Comparison of ENCODE assay signal across 8 cellular contexts in the genomic region with DNA sequence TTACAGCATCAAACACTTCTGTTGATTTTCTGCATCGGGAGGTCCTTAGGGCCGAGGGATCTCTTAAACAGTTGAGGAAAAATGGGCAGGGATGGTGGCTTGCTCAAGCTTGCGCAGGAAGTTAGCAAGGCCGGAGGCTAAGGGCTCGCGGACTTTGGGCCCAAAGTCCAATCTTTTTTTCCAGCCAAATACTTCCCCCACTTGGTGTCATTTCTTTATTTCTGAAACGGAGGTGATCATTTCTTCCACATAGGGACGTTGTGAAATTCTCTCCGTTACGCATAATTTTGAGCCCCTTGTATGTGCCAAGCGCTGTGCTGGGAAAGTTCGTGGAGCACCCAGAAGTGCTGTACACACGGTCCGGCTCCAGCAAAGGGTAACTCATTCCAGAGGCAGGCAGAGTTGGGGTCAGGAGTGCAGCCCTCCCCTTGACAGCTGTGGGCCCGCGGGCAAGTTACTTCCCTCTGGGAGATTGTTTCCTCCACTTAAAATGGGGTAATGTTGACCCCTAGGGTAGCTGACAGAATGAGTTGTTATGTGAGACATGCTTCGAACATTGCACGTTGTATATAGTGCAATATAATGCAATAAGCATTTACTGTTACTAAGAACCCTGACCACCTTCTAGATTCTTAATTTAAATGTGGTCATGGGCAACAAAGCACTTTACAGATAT. TPM values are rescaled to one million over a fixed set of nuclear protein-coding genes. Genes with fewer than 3 reads are reported as not detected.
DNase-seq lines count a peak whose midpoint lies in the region; TF ChIP-seq lines count a peak whose summit lies in the region.

No MANE protein-coding gene starts in this region.

- TF ChIP-seq CTCF in NB4 (IDR thresholded peaks at IDR 0.05; ENCODE audit: low read depth, low read length) (no peak), nephron progenitor cell (IDR thresholded peaks at IDR 0.05) (no peak)

- H3K4me3 ChIP-seq in NB4 (ENCODE audit: low read depth, low read length), result peak overlapping the region; percentile 81
- H3K4me3 ChIP-seq in ectodermal cell (ENCODE audit: insufficient read depth, low read depth, low read length), result peak overlapping the region; percentile 90

- peak overlapping the region; percentile 66 for H3K27ac Mint-ChIP-seq in nephron progenitor cell

- H3K9me3 ChIP-seq in ectodermal cell (ENCODE audit: control insufficient read depth, low read length), result no peaks in the 10 kb centered on the region

- DNase-seq in ELR (ENCODE audit: low read depth), result peak; percentile 53
- DNase-seq in NB4 (ENCODE audit: low read depth), result peak; percentile 67
- no peak for DNase-seq in nephron progenitor cell
- DNase-seq in NK-92 treated with Interleukin-12 subunit alpha and Interleukin-12 subunit beta, amount 100 ng/mL, for 24 hours (lab: John Stamatoyannopoulos, UW), result no peak
- no peak for DNase-seq in D341Med (ENCODE audit: low spot score)
- no peak for DNase-seq in NCI-H2081 (lab: John Stamatoyannopoulos, UW)
- no peak for DNase-seq in germinal center (ENCODE audit: low spot score)

- H3K27ac ChIP-seq in ectodermal cell (ENCODE audit: insufficient read depth, low read depth, low read length, poor library complexity, severe bottlenecking), result no peak overlapping the region

- peaks cover 32% of the 10 kb centered on the region for H3K36me3 Mint-ChIP-seq in nephron progenitor cell (ENCODE audit: low read depth)

- H3K27me3 Mint-ChIP-seq in nephron progenitor cell (ENCODE audit: low read depth, poor library complexity), result peaks cover 8% of the 10 kb centered on the region

- no peaks in the 10 kb centered on the region for H3K9me3 Mint-ChIP-seq in nephron progenitor cell

- no peaks in the 10 kb centered on the region for H3K27me3 ChIP-seq in ectodermal cell (ENCODE audit: control insufficient read depth, insufficient read depth, low read length, poor library complexity, severe bottlenecking)

- peaks cover 55% of the 10 kb centered on the region for H3K4me1 Mint-ChIP-seq in nephron progenitor cell

- WGBS in ectodermal cell, 2 experiments, result 34 to 39% methylated on average over 16 to 18 of the region's 18 CpGs

- TF ChIP-seq POLR2A in NB4 (IDR thresholded peaks at IDR 0.05; ENCODE audit: extremely low read depth, insufficient read length), result no peak

- H3K4me1 ChIP-seq in ectodermal cell (ENCODE audit: control insufficient read depth, insufficient read depth, low read length), result peaks cover 18% of the 10 kb centered on the region

- peaks cover 31% of the 10 kb centered on the region for H3K36me3 ChIP-seq in ectodermal cell (ENCODE audit: control insufficient read depth, insufficient read depth, low read length)

- H3K4me3 Mint-ChIP-seq in nephron progenitor cell, result peak overlapping the region; percentile 96

RNA-seq across cellular contexts. Expression of gene MIEF1, which starts 0.8 kb away (rescaled TPM):
- 40.4 TPM for polyA plus RNA-seq in ectodermal cell (2013, experiment 1 of 4)
- polyA plus RNA-seq in ectodermal cell (2013, experiment 2 of 4), result 48.4 TPM
- polyA plus RNA-seq in ectodermal cell (2013, experiment 3 of 4), result 28.6 TPM
- 32.2 TPM for polyA plus RNA-seq in ectodermal cell (2013, experiment 4 of 4)

RNA-seq across cellular contexts. Expression of gene ATF4, which starts 17.4 kb away (rescaled TPM):
- 286 TPM for polyA plus RNA-seq in ectodermal cell (2013, experiment 1 of 4)
- 320 TPM for polyA plus RNA-seq in ectodermal cell (2013, experiment 2 of 4)
- 282 TPM for polyA plus RNA-seq in ectodermal cell (2013, experiment 3 of 4)
- 313 TPM for polyA plus RNA-seq in ectodermal cell (2013, experiment 4 of 4)

RNA-seq across cellular contexts. Expression of gene RPS19BP1, which starts 29.6 kb away (rescaled TPM):
- 67.8 TPM for polyA plus RNA-seq in ectodermal cell (2013, experiment 1 of 4)
- 69.3 TPM for polyA plus RNA-seq in ectodermal cell (2013, experiment 2 of 4)
- 68.2 TPM for polyA plus RNA-seq in ectodermal cell (2013, experiment 3 of 4)
- polyA plus RNA-seq in ectodermal cell (2013, experiment 4 of 4), result 79.0 TPM

RNA-seq across cellular contexts. Expression of gene MGAT3, which starts 46.1 kb away (rescaled TPM):
- polyA plus RNA-seq in ectodermal cell (2013, experiment 1 of 4), result 16.2 TPM
- 17.3 TPM for polyA plus RNA-seq in ectodermal cell (2013, experiment 2 of 4)
- polyA plus RNA-seq in ectodermal cell (2013, experiment 3 of 4), result 11.4 TPM
- 13.2 TPM for polyA plus RNA-seq in ectodermal cell (2013, experiment 4 of 4)

Comparison
In these comparisons a context has a peak if more than half of its experiments do, and no peak if none do; other contexts are left out.
1. DNase-seq: peak in ELR (single experiment) and NB4 (single experiment); none in nephron progenitor cell (single experiment), NK-92 treated with Interleukin-12 subunit alpha and Interleukin-12 subunit beta, amount 100 ng/mL, for 24 hours (single experiment), D341Med (single experiment), NCI-H2081 (0 of 2) and germinal center (single experiment).